ENCODE assay signal across 28 cellular contexts in the genomic region with DNA sequence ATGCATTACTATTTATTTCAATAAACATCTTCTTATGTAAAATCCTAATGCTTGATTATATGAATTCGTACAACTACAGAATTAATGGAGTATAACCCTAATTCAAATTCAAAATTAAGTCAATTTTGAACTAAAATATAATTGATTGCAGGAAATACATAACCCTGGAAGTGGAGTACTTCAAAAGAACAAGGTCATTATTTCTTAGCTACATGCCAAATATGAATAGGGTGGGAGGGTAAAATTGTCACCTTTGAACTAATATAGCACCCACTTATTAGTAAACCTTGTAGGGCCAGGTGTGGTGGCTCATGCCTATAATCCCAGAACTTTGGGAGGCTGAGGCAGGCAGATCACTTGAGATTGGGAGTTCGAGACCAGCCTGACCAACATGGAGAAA.
DNase-seq lines count a peak whose midpoint lies in the region; ATAC-seq, FAIRE-seq and TF ChIP-seq lines count a peak whose summit lies in the region.
"Had no signal": no experiment of that assay in that cellular context is flagged by ENCODE, and none has a peak within 500 bp of the region (broad histone marks: within the 10 kb centered on the region; RNA-seq: fewer than 3 reads in every experiment).

No MANE protein-coding gene starts in this region.

- no peaks in the 10 kb centered on the region for H3K27me3 ChIP-seq in K562 (ENCODE audit: control insufficient read depth in 2 of 2, insufficient read depth in 2 of 2, low read length in 2 of 2)
- H3K27me3 ChIP-seq: BE2C; BLaER1; BLaER1 treated with 17β-estradiol and CSF1 and Interleukin-3, amounts not matched to agents 10 nM and 100 nM had no signal

- POLR2A ChIA-PET in K562 (lab: Yijun Ruan, JAX), result no interaction called here

- no peaks in the 10 kb centered on the region for H3K9me1 ChIP-seq in K562 (ENCODE audit: control insufficient read depth, insufficient read depth, low read length)

- FAIRE-seq in K562 (lab: Jason Lieb, UNC), result no peak
- FAIRE-seq: A204.1, A549 had no signal

- in situ Hi-C loops in K562 (cut with MboI), result no loop called here

- no peaks in the 10 kb centered on the region for H3K36me3 ChIP-seq in K562 (ENCODE audit: control insufficient read depth, insufficient read depth, low read length)
- H3K36me3 ChIP-seq: BE2C; BLaER1; BLaER1 treated with 17β-estradiol and CSF1 and Interleukin-3, amounts not matched to agents 10 nM and 100 nM had no signal

- CTCF ChIA-PET in K562 (lab: Yijun Ruan, JAX; ENCODE audit: low intra/inter-chr PET ratio), result no interaction called here

- H3K9me3 ChIP-seq in K562 (replicated peaks; ENCODE audit: control insufficient read depth, insufficient read depth, low read depth, low read length), result no peaks in the 10 kb centered on the region
- H3K9me3 ChIP-seq: A549, BE2C, BLaER1, Caco-2 had no signal

- no peaks in the 10 kb centered on the region for H3K4me1 ChIP-seq in K562 (replicated peaks in 1 of 2; ENCODE audit: control insufficient read depth in 2 of 2, insufficient read depth in 2 of 2, low read length in 2 of 2)
- H3K4me1 ChIP-seq: A549, BE2C, BLaER1, Caco-2 had no signal

- WGBS in K562 (ENCODE audit: insufficient coverage, low coverage, missing lambda C conversion rate), result 0% methylated on average over 2 of the region's 2 CpGs

- H3K4me3 ChIP-seq in K562, result no peak overlapping the region
- H3K4me3 ChIP-seq: A549; BLaER1; BLaER1 treated with 17β-estradiol and CSF1 and Interleukin-3, amounts not matched to agents 10 nM and 100 nM had no signal

- TF ChIP-seq CTCF in K562 (IDR thresholded peaks at IDR 0.05 in 2 of 3, conservative IDR thresholded peaks at IDR 0.05 in 1 of 3; ENCODE audit: insufficient read depth in 2 of 3, low read depth in 1 of 3, low read length in 3 of 3), result no peak

- no peak overlapping the region for H3K4me2 ChIP-seq in K562 (ENCODE audit: insufficient read depth, low read length)
- H3K4me2 ChIP-seq: A549; BLaER1; BLaER1 treated with 17β-estradiol and CSF1 and Interleukin-3, amounts not matched to agents 10 nM and 100 nM had no signal

- no peak for ATAC-seq in K562
- no peak for ATAC-seq in HG03460 (IDR thresholded peaks at IDR 0.05; ENCODE audit: unreplicated experiment)
- ATAC-seq: A549; CD8-positive, alpha-beta T cell had no signal

- DNase-seq in K562 (ENCODE audit: extremely low read depth in 1 of 4, low spot score in 3 of 4), result no peak
- DNase-seq: 8988T; ACHN; AML-193; BE2C; C1 segment of cervical spinal cord; Caco-2; Calu3; CD4-positive, alpha-beta memory T cell; CD4-positive, alpha-beta T cell; CD4-positive, CD25-positive, alpha-beta regulatory T cell; CD8-positive, alpha-beta memory T cell; CD8-positive, alpha-beta T cell; COR-L47; DMS 273 treated with DMSO at 0.1 percent for 48 hours; DMS153; DMS53; DMS79; DMS79 treated with DMSO at 0.1 percent for 48 hours; DND-41; EL had no signal

- TF ChIP-seq EP300 in K562 (IDR thresholded peaks at IDR 0.05; ENCODE audit: low read length), result no peak

- intact Hi-C loops in K562 (cut with micrococcal nuclease), result no loop called here

- no peaks in the 10 kb centered on the region for H4K20me1 ChIP-seq in K562 (replicated peaks; ENCODE audit: control insufficient read depth, insufficient read depth, low read length)
- H4K20me1 ChIP-seq: BLaER1; BLaER1 treated with 17β-estradiol and CSF1 and Interleukin-3, amounts not matched to agents 10 nM and 100 nM had no signal

- TF ChIP-seq RAD21 in K562 (CRISPR knock-in tag; conservative IDR thresholded peaks at IDR 0.05 in 1 of 2, IDR thresholded peaks at IDR 0.05 in 1 of 2), result no peak

- H2AFZ ChIP-seq in K562 (ENCODE audit: low read depth, low read length), result no peak overlapping the region

- no TSS peak for BruUV-seq in K562 (replicated peaks; lab: Mats Ljungman, UMichigan)

- H3K79me2 ChIP-seq in K562 (ENCODE audit: control insufficient read depth, insufficient read depth, low read length), result no peaks in the 10 kb centered on the region

- no peak overlapping the region for H3K27ac ChIP-seq in K562 (ENCODE audit: extremely low read depth, low read depth, low read length)
- H3K27ac ChIP-seq: 22Rv1; A549; BLaER1; BLaER1 treated with 17β-estradiol and CSF1 and Interleukin-3, amounts not matched to agents 10 nM and 100 nM; C4-2B had no signal

- no peak for TF ChIP-seq POLR2A in K562 (conservative IDR thresholded peaks at IDR 0.05)

- no peak overlapping the region for H3K9ac ChIP-seq in K562 (ENCODE audit: insufficient read depth in 1 of 2, low read depth in 2 of 2, low read length in 2 of 2)
- H3K9ac ChIP-seq: BLaER1; BLaER1 treated with 17β-estradiol and CSF1 and Interleukin-3, amounts not matched to agents 10 nM and 100 nM had no signal

TF ChIP-seq in K562, 482 proteins besides CTCF, POLR2A, EP300 and RAD21:
- TF ChIP-seq NFIX (CRISPR knock-in tag; IDR thresholded peaks at IDR 0.05; ENCODE audit: low read depth), result peak; percentile 82
- no peak for TF ChIP-seq ZNF3 (CRISPR knock-in tag; IDR thresholded peaks at IDR 0.05)
- TF ChIP-seq NFIC (IDR thresholded peaks at IDR 0.05), result peak; percentile 89
